2 cellular contexts compared by ENCODE assay signal in the genomic region with DNA sequence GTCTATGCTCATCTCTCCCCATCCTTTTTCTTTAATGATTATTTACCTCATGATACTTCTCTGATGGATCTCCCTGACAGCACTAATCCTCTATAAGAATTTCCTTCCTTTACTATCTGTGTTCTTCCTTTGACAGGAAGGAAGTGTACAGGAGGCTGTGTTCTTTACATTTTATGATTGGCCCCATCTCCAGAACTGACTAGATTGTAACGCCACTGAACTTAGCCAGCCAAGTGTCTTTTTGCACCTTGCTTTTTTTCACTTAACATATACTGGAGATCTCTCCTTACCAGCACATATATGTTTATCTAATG.
TF ChIP-seq lines count a peak whose summit lies in the region.

No MANE protein-coding gene starts in this region.

TF ChIP-seq in GM23338, 12 proteins besides CTCF, POLR2A, EP300 and RAD21 (continues in another document):
- TF ChIP-seq POLR2AphosphoS5 (IDR thresholded peaks at IDR 0.05; ENCODE audit: low read depth) = no peak
- TF ChIP-seq EZH2phosphoT487 (IDR thresholded peaks at IDR 0.05; ENCODE audit: unreplicated experiment) = no peak
- TF ChIP-seq JUNB (IDR thresholded peaks at IDR 0.05; ENCODE audit: unreplicated experiment) = no peak
- no peak for TF ChIP-seq NANOG (IDR thresholded peaks at IDR 0.05; ENCODE audit: borderline replicate concordance)
- no peak for TF ChIP-seq ZNF114 (CRISPR knock-in tag; IDR thresholded peaks at IDR 0.05)
- no peak for TF ChIP-seq EZH2 (IDR thresholded peaks at IDR 0.05; ENCODE audit: low read depth, unreplicated experiment)
- TF ChIP-seq STAT1 (IDR thresholded peaks at IDR 0.05; ENCODE audit: unreplicated experiment) = no peak
- no peak for TF ChIP-seq CREB1 (CRISPR knock-in tag; IDR thresholded peaks at IDR 0.05; ENCODE audit: low read depth)
- TF ChIP-seq, protein P1, sequence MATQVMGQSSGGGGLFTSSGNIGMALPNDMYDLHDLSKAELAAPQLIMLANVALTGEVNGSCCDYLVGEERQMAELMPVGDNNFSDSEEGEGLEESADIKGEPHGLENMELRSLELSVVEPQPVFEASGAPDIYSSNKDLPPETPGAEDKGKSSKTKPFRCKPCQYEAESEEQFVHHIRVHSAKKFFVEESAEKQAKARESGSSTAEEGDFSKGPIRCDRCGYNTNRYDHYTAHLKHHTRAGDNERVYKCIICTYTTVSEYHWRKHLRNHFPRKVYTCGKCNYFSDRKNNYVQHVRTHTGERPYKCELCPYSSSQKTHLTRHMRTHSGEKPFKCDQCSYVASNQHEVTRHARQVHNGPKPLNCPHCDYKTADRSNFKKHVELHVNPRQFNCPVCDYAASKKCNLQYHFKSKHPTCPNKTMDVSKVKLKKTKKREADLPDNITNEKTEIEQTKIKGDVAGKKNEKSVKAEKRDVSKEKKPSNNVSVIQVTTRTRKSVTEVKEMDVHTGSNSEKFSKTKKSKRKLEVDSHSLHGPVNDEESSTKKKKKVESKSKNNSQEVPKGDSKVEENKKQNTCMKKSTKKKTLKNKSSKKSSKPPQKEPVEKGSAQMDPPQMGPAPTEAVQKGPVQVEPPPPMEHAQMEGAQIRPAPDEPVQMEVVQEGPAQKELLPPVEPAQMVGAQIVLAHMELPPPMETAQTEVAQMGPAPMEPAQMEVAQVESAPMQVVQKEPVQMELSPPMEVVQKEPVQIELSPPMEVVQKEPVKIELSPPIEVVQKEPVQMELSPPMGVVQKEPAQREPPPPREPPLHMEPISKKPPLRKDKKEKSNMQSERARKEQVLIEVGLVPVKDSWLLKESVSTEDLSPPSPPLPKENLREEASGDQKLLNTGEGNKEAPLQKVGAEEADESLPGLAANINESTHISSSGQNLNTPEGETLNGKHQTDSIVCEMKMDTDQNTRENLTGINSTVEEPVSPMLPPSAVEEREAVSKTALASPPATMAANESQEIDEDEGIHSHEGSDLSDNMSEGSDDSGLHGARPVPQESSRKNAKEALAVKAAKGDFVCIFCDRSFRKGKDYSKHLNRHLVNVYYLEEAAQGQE (IDR thresholded peaks at IDR 0.05; ENCODE audit: unreplicated experiment) = no peak
- TF ChIP-seq, protein P2, sequence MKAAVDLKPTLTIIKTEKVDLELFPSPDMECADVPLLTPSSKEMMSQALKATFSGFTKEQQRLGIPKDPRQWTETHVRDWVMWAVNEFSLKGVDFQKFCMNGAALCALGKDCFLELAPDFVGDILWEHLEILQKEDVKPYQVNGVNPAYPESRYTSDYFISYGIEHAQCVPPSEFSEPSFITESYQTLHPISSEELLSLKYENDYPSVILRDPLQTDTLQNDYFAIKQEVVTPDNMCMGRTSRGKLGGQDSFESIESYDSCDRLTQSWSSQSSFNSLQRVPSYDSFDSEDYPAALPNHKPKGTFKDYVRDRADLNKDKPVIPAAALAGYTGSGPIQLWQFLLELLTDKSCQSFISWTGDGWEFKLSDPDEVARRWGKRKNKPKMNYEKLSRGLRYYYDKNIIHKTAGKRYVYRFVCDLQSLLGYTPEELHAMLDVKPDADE (IDR thresholded peaks at IDR 0.05) = no peak
- no peak for TF ChIP-seq ZNF331 (CRISPR knock-in tag; IDR thresholded peaks at IDR 0.05; ENCODE audit: low read depth)

TF ChIP-seq in K562, 482 proteins besides CTCF, POLR2A, EP300 and RAD21:
- TF ChIP-seq ETV1 (tag; conservative IDR thresholded peaks at IDR 0.05; ENCODE audit: low read depth) (peak; percentile 56; the same call in 1 of the 2 replicates), ETV6 (IDR thresholded peaks at IDR 0.05; ENCODE audit: borderline replicate concordance in 1 of 2, low read depth in 2 of 2, low read length in 1 of 2) (no peak), ETV6 (CRISPR knock-in tag; IDR thresholded peaks at IDR 0.05; ENCODE audit: borderline replicate concordance) (no peak)
